8 cellular contexts compared by ENCODE assay signal in the genomic region with DNA sequence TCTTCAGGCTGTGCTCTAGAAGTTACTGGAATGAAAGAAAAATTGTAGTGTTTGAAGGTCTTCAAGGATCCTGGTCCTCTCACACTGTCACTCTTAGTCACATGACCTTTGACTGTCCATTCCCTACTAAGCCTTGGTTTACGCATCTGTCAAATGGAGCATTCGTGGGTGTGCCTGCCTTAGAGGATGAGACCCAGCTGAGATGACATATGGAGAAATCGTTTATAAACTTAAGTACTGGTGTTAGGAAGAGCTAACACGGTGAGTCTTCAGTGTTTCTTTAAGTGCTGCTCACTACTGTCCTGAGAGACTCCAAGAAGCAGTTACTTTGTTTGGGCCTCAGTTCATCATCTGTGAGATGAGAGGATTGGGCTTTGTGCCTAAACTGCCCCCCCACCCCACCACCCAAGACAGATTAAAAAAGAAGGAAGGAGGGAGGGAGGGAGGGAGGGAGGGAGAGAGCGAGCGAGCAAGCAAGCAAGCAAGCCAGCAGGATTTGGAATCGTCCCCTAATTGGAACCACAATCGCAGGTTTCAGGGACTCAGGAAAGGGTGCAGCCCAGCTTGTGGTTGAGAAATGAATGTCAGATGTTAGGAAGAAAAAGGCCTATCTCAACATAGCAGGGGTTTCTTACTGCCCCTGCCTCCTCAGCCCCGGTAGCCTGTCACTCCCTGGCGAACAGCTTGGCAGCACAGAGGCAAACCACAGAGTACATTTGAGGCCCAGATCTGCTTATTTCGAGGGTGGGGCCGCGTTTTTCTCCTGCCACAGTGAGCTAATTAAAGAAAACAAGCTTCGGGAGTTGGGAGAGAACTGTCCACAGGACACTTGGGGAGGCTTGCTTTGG. TPM values are rescaled to one million over a fixed set of nuclear protein-coding genes. Genes with fewer than 3 reads are reported as not detected.
DNase-seq lines count a peak whose midpoint lies in the region; ATAC-seq lines count a peak whose summit lies in the region.

No MANE protein-coding gene starts in this region.

- peaks cover 48% of the 10 kb centered on the region for H3K36me3 Mint-ChIP-seq in activated CD8-positive, alpha-beta memory T cell treated with anti-CD3 and anti-CD28 coated beads, Interleukin-2, amount 10 ng/mL, durations not matched to agents 7 days and 5 days
- peaks cover 6% of the 10 kb centered on the region for H3K36me3 Mint-ChIP-seq in activated naive CD8-positive, alpha-beta T cell

- H3K9me3 Mint-ChIP-seq in activated CD8-positive, alpha-beta memory T cell treated with anti-CD3 and anti-CD28 coated beads, Interleukin-2, amount 10 ng/mL, durations not matched to agents 7 days and 5 days (ENCODE audit: low read depth): no peaks in the 10 kb centered on the region
- no peaks in the 10 kb centered on the region for H3K9me3 Mint-ChIP-seq in activated naive CD8-positive, alpha-beta T cell (ENCODE audit: low read depth)

- no peaks in the 10 kb centered on the region for H3K27me3 ChIP-seq in subcutaneous abdominal adipose tissue (ENCODE audit: control insufficient read depth in 5 of 5, insufficient read depth in 4 of 5, low read length in 5 of 5)

- H3K9ac ChIP-seq in subcutaneous abdominal adipose tissue (ENCODE audit: low read length in 5 of 5): peak overlapping the region in 3 of 5 donors; percentile 25 to 60 (median 39)

- no peaks in the 10 kb centered on the region for H3K9me3 ChIP-seq in subcutaneous abdominal adipose tissue (ENCODE audit: control insufficient read depth in 5 of 5, low read length in 5 of 5)

- ATAC-seq in activated CD8-positive, alpha-beta memory T cell treated with anti-CD3 and anti-CD28 coated beads, Interleukin-2, amount 10 ng/mL, durations not matched to agents 7 days and 5 days: no peak
- ATAC-seq in HG02973 (IDR thresholded peaks at IDR 0.05; ENCODE audit: unreplicated experiment) (no peak), HG03175 (IDR thresholded peaks at IDR 0.05; ENCODE audit: unreplicated experiment) (no peak)

- H3K36me3 ChIP-seq in subcutaneous abdominal adipose tissue (ENCODE audit: control insufficient read depth in 5 of 5, insufficient read depth in 5 of 5, low read length in 5 of 5): peaks cover 3 to 18% (median 12%) of the 10 kb centered on the region in 5 donors

- H3K4me3 Mint-ChIP-seq in activated CD8-positive, alpha-beta memory T cell treated with anti-CD3 and anti-CD28 coated beads, Interleukin-2, amount 10 ng/mL, durations not matched to agents 7 days and 5 days: peak overlapping the region; percentile 48
- peak overlapping the region; percentile 72 for H3K4me3 Mint-ChIP-seq in activated naive CD8-positive, alpha-beta T cell

- H3K4me1 ChIP-seq in subcutaneous abdominal adipose tissue (ENCODE audit: control insufficient read depth in 5 of 5, insufficient read depth in 5 of 5, low read length in 5 of 5): peaks cover 2 to 47% (median 34%) of the 10 kb centered on the region in 5 donors

- peak; percentile 59 for DNase-seq in activated CD8-positive, alpha-beta memory T cell treated with anti-CD3 and anti-CD28 coated beads, Interleukin-2, amount 10 ng/mL, durations not matched to agents 7 days and 5 days
- no peak for DNase-seq in activated CD8-positive, alpha-beta memory T cell treated with anti-CD3 and anti-CD28 coated beads for 24 hours
- DNase-seq in kidney glomerular epithelial cell (lab: John Stamatoyannopoulos, UW): peak; percentile 37
- no peak for DNase-seq in NK-92 treated with Interleukin-12 subunit alpha and Interleukin-12 subunit beta, amount 100 ng/mL, for 24 hours (lab: John Stamatoyannopoulos, UW)

- peak overlapping the region; percentile 90 for H3K27ac Mint-ChIP-seq in activated CD8-positive, alpha-beta memory T cell treated with anti-CD3 and anti-CD28 coated beads, Interleukin-2, amount 10 ng/mL, durations not matched to agents 7 days and 5 days
- peak overlapping the region; percentile 93 for H3K27ac Mint-ChIP-seq in activated naive CD8-positive, alpha-beta T cell

- peak overlapping the region in 2 of 5 donors; percentile 10 to 37 for H3K4me3 ChIP-seq in subcutaneous abdominal adipose tissue (ENCODE audit: low read depth in 1 of 5, low read length in 5 of 5)

- peaks cover 68% of the 10 kb centered on the region for H3K4me1 Mint-ChIP-seq in activated CD8-positive, alpha-beta memory T cell treated with anti-CD3 and anti-CD28 coated beads, Interleukin-2, amount 10 ng/mL, durations not matched to agents 7 days and 5 days
- peaks cover 46% of the 10 kb centered on the region for H3K4me1 Mint-ChIP-seq in activated naive CD8-positive, alpha-beta T cell (ENCODE audit: low read depth)

- no peaks in the 10 kb centered on the region for H3K27me3 Mint-ChIP-seq in activated CD8-positive, alpha-beta memory T cell treated with anti-CD3 and anti-CD28 coated beads, Interleukin-2, amount 10 ng/mL, durations not matched to agents 7 days and 5 days
- no peaks in the 10 kb centered on the region for H3K27me3 Mint-ChIP-seq in activated naive CD8-positive, alpha-beta T cell

- CTCF ChIA-PET in activated CD8-positive, alpha-beta memory T cell treated with anti-CD3 and anti-CD28 coated beads, Interleukin-2, amount 10 ng/mL, durations not matched to agents 7 days and 5 days (lab: Charles Lee): interaction anchor here (0.8 to 2.6 kb wide), 3 partner anchors 13 to 153 kb away, joined by 3 to 15 read pairs (median 4); no protein-coding TSS in a partner anchor

- peak overlapping the region; percentile 71 for H3K27ac ChIP-seq in subcutaneous abdominal adipose tissue (ENCODE audit: low read depth, low read length)

RNA-seq across cellular contexts. Expression of a gene that starts 32.7 kb away (rescaled TPM):
- total RNA-seq in activated CD8-positive, alpha-beta memory T cell treated with anti-CD3 and anti-CD28 coated beads, Interleukin-2, amount 10 ng/mL, durations not matched to agents 7 days and 5 days: 10 to 100 TPM; 87.1 to 88.0 TPM

Comparison
In these comparisons a context has a peak if more than half of its experiments do, and no peak if none do; other contexts are left out.
1. DNase-seq: peak in activated CD8-positive, alpha-beta memory T cell treated with anti-CD3 and anti-CD28 coated beads, Interleukin-2, amount 10 ng/mL, durations not matched to agents 7 days and 5 days (single experiment) and kidney glomerular epithelial cell (single experiment); none in activated CD8-positive, alpha-beta memory T cell treated with anti-CD3 and anti-CD28 coated beads for 24 hours (single experiment) and NK-92 treated with Interleukin-12 subunit alpha and Interleukin-12 subunit beta, amount 100 ng/mL, for 24 hours (single experiment).